Comparison of ENCODE assay signal across 8 cellular contexts in the genomic region with DNA sequence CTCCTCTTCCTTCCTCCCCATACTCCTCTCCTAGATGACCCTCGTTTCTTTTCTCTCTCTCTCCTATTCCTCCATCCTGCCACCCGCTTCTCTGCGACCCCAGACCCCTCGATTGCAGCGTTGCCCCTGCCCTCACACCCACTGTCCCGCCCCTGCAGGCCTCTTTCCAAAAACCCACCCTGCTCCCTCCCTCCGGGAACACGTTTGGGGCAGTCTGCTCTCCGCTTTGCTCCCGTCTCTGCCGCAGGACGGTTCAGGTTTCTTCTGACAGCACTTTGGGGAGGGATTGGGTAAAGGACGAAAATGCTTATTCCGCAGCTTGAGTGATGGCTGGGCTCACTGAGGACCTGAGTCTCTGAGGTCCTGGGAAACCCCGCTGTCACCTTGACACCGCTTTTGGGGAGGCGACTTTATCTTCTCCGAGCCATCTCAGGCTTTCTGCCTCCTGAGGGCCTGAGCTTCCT. TPM values are rescaled to one million over a fixed set of nuclear protein-coding genes. Genes with fewer than 3 reads are reported as not detected.
DNase-seq lines count a peak whose midpoint lies in the region; ATAC-seq and TF ChIP-seq lines count a peak whose summit lies in the region.

No MANE protein-coding gene starts in this region.

- H3K56ac ChIP-seq in IMR-90 (ENCODE audit: extremely low read depth, insufficient read depth, low read length), result peak overlapping the region; percentile 65; the same call in 1 of the 2 replicates

- dilution Hi-C loops in IMR-90 (cut with HindIII; ENCODE audit: low sequenced_read_pairs, unreplicated experiment), result no loop called here

- H2AK5ac ChIP-seq in IMR-90 (ENCODE audit: low read depth, low read length), result peak overlapping the region; percentile 73; the same call in 1 of the 2 replicates

- H2BK120ac ChIP-seq in IMR-90 (ENCODE audit: low read depth, low read length), result peak overlapping the region; percentile 16

- H3K14ac ChIP-seq in IMR-90 (replicated peaks; ENCODE audit: low read depth, low read length), result peak overlapping the region; percentile 92

- peak overlapping the region; percentile 7; the same call in 1 of the 2 replicates for H4K5ac ChIP-seq in IMR-90 (ENCODE audit: low read depth, low read length)

- H4K20me1 ChIP-seq in IMR-90 (ENCODE audit: insufficient read depth, low read length) (peaks cover 32% of the 10 kb centered on the region), fibroblast of lung (ENCODE audit: control insufficient read depth, extremely low read depth, insufficient read depth, low read length) (no peaks in the 10 kb centered on the region)

- H3K4me1 Mint-ChIP-seq in neural crest cell, result peaks cover 22% of the 10 kb centered on the region

- H2BK15ac ChIP-seq in IMR-90 (ENCODE audit: low read depth, low read length), result peak overlapping the region; percentile 76; the same call in 1 of the 3 replicates

- peak overlapping the region; percentile 89 for H3K9ac ChIP-seq in IMR-90 (ENCODE audit: low read depth, low read length)
- H3K9ac ChIP-seq in fibroblast of lung (ENCODE audit: insufficient read depth, low read length), result peak overlapping the region; percentile 87

- H3K4me1 ChIP-seq in IMR-90 (ENCODE audit: control insufficient read depth, insufficient read depth, low read length), result peaks cover 6% of the 10 kb centered on the region
- peaks cover 14% of the 10 kb centered on the region for H3K4me1 ChIP-seq in fibroblast of lung (ENCODE audit: control insufficient read depth, extremely low read depth, insufficient read depth, low read length)

- H2AFZ ChIP-seq in IMR-90 (replicated peaks; ENCODE audit: low read length, poor library complexity), result peak overlapping the region; percentile 93
- H2AFZ ChIP-seq in fibroblast of lung (ENCODE audit: low read length), result peak overlapping the region; percentile 82

- TSS peak; percentile 62 for BruUV-seq in IMR-90 (replicated peaks; lab: Mats Ljungman, UMichigan)

- peak overlapping the region; percentile 67 to 76; a peak in 2 of 4 replicates for H4K8ac ChIP-seq in IMR-90 (ENCODE audit: low read depth in 2 of 2, low read length in 2 of 2)

- H2BK5ac ChIP-seq in IMR-90 (ENCODE audit: low read depth, low read length, poor library complexity, severe bottlenecking), result peak overlapping the region; percentile 64

- peak overlapping the region; percentile 84 for H3K4ac ChIP-seq in IMR-90 (ENCODE audit: low read depth, low read length)

- H3K4me3 Mint-ChIP-seq in neural crest cell, result peak overlapping the region; percentile 98

- POLR2A ChIA-PET in AG04449 (lab: Yijun Ruan, JAX) (no interaction called here), IMR-90 (lab: Charles Lee; ENCODE audit: unreplicated experiment) (no interaction called here)

- ATAC-seq in GM18909 (IDR thresholded peaks at IDR 0.05; ENCODE audit: poor library complexity, unreplicated experiment), result peak; percentile 33
- ATAC-seq in IMR-90 (ENCODE audit: low read depth), result peak; percentile 8
- ATAC-seq in GM21717 (IDR thresholded peaks at IDR 0.05; ENCODE audit: unreplicated experiment), result no peak

- H3K27me3 Mint-ChIP-seq in neural crest cell (ENCODE audit: low read depth), result no peaks in the 10 kb centered on the region

- CTCF ChIA-PET in AG04449 (lab: Yijun Ruan, JAX), result interaction anchor here (1.1 to 1.5 kb wide), 2 partner anchors 10 to 33 kb away, joined by 3 read pairs; no protein-coding TSS in a partner anchor
- CTCF ChIA-PET in IMR-90 (lab: Yijun Ruan, JAX), result interaction anchor here (0.7 kb wide), 1 partner anchor 210 kb away, joined by 3 read pairs; no protein-coding TSS in a partner anchor

- peak overlapping the region; percentile 98 for H3K27ac Mint-ChIP-seq in neural crest cell (ENCODE audit: unreplicated experiment)

- H3K27ac ChIP-seq in IMR-90 (ENCODE audit: insufficient read depth, low read length) (peak overlapping the region; percentile 73), fibroblast of lung (ENCODE audit: insufficient read depth, low read length) (peak overlapping the region; percentile 82)

- H3K4me2 ChIP-seq in IMR-90 (ENCODE audit: low read depth, low read length), result peak overlapping the region; percentile 96
- H3K4me2 ChIP-seq in fibroblast of lung (ENCODE audit: extremely low read depth, insufficient read depth, low read length), result peak overlapping the region; percentile 86

- no peaks in the 10 kb centered on the region for H3K36me3 Mint-ChIP-seq in neural crest cell (ENCODE audit: low read depth)

- H3K4me3 ChIP-seq in AG04449 (ENCODE audit: low read depth, low read length) (peak overlapping the region; percentile 79), IMR-90 (ENCODE audit: insufficient read depth, low read depth, low read length) (peak overlapping the region; percentile 93), fibroblast of lung (replicated peaks in 1 of 4; ENCODE audit: control extremely low read depth in 1 of 4, insufficient read depth in 1 of 4, low read depth in 3 of 4, low read length in 4 of 4) (peak overlapping the region; percentile 77 to 91 (median 88))

- peaks cover 32% of the 10 kb centered on the region for H3K79me2 ChIP-seq in fibroblast of lung (ENCODE audit: control insufficient read depth, insufficient read depth, low read length)

- TF ChIP-seq CTCF in AG04449 (IDR thresholded peaks at IDR 0.05; ENCODE audit: insufficient read depth, low read length, missing control alignments), result no peak
- no peak for TF ChIP-seq CTCF in IMR-90 (conservative IDR thresholded peaks at IDR 0.05; ENCODE audit: low read depth, low read length)
- no peak for TF ChIP-seq CTCF in fibroblast of lung (conservative IDR thresholded peaks at IDR 0.05 in 1 of 2, IDR thresholded peaks at IDR 0.05 in 1 of 2; ENCODE audit: low read depth in 1 of 2, low read length in 2 of 2)
- no peak for TF ChIP-seq CTCF in neural crest cell (conservative IDR thresholded peaks at IDR 0.05)

- H3K23ac ChIP-seq in IMR-90 (ENCODE audit: low read depth, low read length), result peak overlapping the region; percentile 96

- intact Hi-C loops in IMR-90 (cut with micrococcal nuclease), result loop anchor here (2.0 to 5.0 kb wide), 2 partner anchors 22 to 52 kb away; no protein-coding TSS in a partner anchor

- peaks cover 24 to 48% of the 10 kb centered on the region in 2 experiments for H3K79me1 ChIP-seq in IMR-90 (ENCODE audit: low read depth in 1 of 2, low read length in 2 of 2)

- H3K9me1 ChIP-seq in IMR-90 (ENCODE audit: insufficient read depth, low read length), result peaks cover 6% of the 10 kb centered on the region

- H3K27me3 ChIP-seq in IMR-90 (ENCODE audit: control insufficient read depth, insufficient read depth, low read length) (no peaks in the 10 kb centered on the region), fibroblast of lung (ENCODE audit: control insufficient read depth, insufficient read depth, low read length) (no peaks in the 10 kb centered on the region)

- DNase-seq in AG04449 (ENCODE audit: low read depth, low spot score) (no peak), IMR-90 (peak; percentile 13), fibroblast of lung (ENCODE audit: low read depth in 2 of 2) (peak; percentile 31 to 40), neural crest cell (ENCODE audit: low read depth, low spot score) (peak; percentile 7), NCI-H187 (lab: John Stamatoyannopoulos, UW) (no peak)
- peak; percentile 67 for DNase-seq in activated CD8-positive, alpha-beta memory T cell treated with anti-CD3 and anti-CD28 coated beads, Interleukin-2, amount 50 U/mL, for 48 hours

- no peak for TF ChIP-seq RAD21 in IMR-90 (IDR thresholded peaks at IDR 0.05; ENCODE audit: low read length)

- H2BK20ac ChIP-seq in IMR-90 (ENCODE audit: low read depth, low read length), result 0 out of 2 replicates have a peak overlapping the region, but pooled peaks have one; percentile 9

- H3K36me3 ChIP-seq in IMR-90 (ENCODE audit: control insufficient read depth, insufficient read depth, low read length) (no peaks in the 10 kb centered on the region), fibroblast of lung (ENCODE audit: control insufficient read depth, insufficient read depth, low read length) (no peaks in the 10 kb centered on the region)

- in situ Hi-C loops in IMR-90 (cut with MboI; ENCODE audit: low sequenced_read_pairs), result no loop called here

- H3K9me3 ChIP-seq in IMR-90 (ENCODE audit: control insufficient read depth, insufficient read depth, low read length), result no peaks in the 10 kb centered on the region
- H3K9me3 ChIP-seq in fibroblast of lung (ENCODE audit: control insufficient read depth, insufficient read depth, low read depth, low read length), result no peaks in the 10 kb centered on the region

- peak overlapping the region; percentile 86 for H4K91ac ChIP-seq in IMR-90 (ENCODE audit: insufficient read depth, low read depth, low read length)

- H3K18ac ChIP-seq in IMR-90 (ENCODE audit: low read depth, low read length), result peak overlapping the region; percentile 36; the same call in 1 of the 2 replicates

- no peaks in the 10 kb centered on the region for H3K9me3 Mint-ChIP-seq in neural crest cell

- WGBS in IMR-90 (ENCODE audit: extremely low coverage in 2 of 2, insufficient read length in 1 of 2), 2 experiments, result 10% methylated on average over 4 of the region's 18 CpGs; no CpG with 5 or more reads in 1 of the 2 experiments

- peak overlapping the region; percentile 95 for H2AK9ac ChIP-seq in IMR-90 (replicated peaks; ENCODE audit: low read depth, low read length, poor library complexity)

- TF ChIP-seq POLR2A in IMR-90 (IDR thresholded peaks at IDR 0.05; ENCODE audit: low read depth, low read length), result no peak

RNA-seq across cellular contexts. Expression of a gene that starts 0.7 kb away (rescaled TPM):
- total RNA-seq in IMR-90 (2012; rRNA removed), result 29.2 and 34.4 TPM in 2 replicates
- 17.3 and 22.7 TPM in 2 replicates for polyA plus RNA-seq in IMR-90 (2012; rRNA removed)
- polyA plus RNA-seq in IMR-90 (2012; cell fraction: cytosol; rRNA removed), result 14.0 and 28.0 TPM in 2 replicates
- polyA plus RNA-seq in IMR-90 (2012; cell fraction: nucleus; rRNA removed; ENCODE audit: low replicate concordance), result 8.8 and 21.5 TPM in 2 replicates
- total RNA-seq in fibroblast of lung, result 18.0 and 23.8 TPM in 2 replicates
- polyA plus RNA-seq in fibroblast of lung, result 24.0 and 33.4 TPM in 2 replicates
- 22.6 and 25.3 TPM in 2 replicates for polyA plus RNA-seq in fibroblast of lung (2012)
- polyA minus RNA-seq in fibroblast of lung (ENCODE audit: low replicate concordance), result 21.4 and 37.4 TPM in 2 replicates
- total RNA-seq in neural crest cell, result 72.2 and 74.0 TPM in 2 replicates

RNA-seq across cellular contexts. Expression of a gene that starts 7.8 kb away (rescaled TPM):
- total RNA-seq in IMR-90 (2012; rRNA removed) (7.8 and 9.0 TPM in 2 replicates), fibroblast of lung (13.6 and 18.8 TPM in 2 replicates), neural crest cell (52.7 and 60.1 TPM in 2 replicates)
- polyA plus RNA-seq in IMR-90 (2012; rRNA removed) (11.5 and 12.9 TPM in 2 replicates), fibroblast of lung (14.0 and 14.6 TPM in 2 replicates)
- 4.4 and 6.7 TPM in 2 replicates for polyA plus RNA-seq in IMR-90 (2012; cell fraction: cytosol; rRNA removed)
- polyA plus RNA-seq in IMR-90 (2012; cell fraction: nucleus; rRNA removed; ENCODE audit: low replicate concordance), result 13.5 and 38.8 TPM in 2 replicates
- polyA plus RNA-seq in fibroblast of lung (2012), result 11.5 and 15.5 TPM in 2 replicates
- polyA minus RNA-seq in fibroblast of lung (ENCODE audit: low replicate concordance), result 42.1 and 105 TPM in 2 replicates

Comparison
In these comparisons a context has a peak if more than half of its experiments do, and no peak if none do; other contexts are left out.
1. DNase-seq: peak in IMR-90 (single experiment), activated CD8-positive, alpha-beta memory T cell treated with anti-CD3 and anti-CD28 coated beads, Interleukin-2, amount 50 U/mL, for 48 hours (single experiment), fibroblast of lung (2 of 2) and neural crest cell (single experiment); none in AG04449 (single experiment) and NCI-H187 (0 of 2).
2. Peak in every context shown above with its lines, with median percentiles within 50 percentile points of each other: H3K4me3 ChIP-seq.